Comparison of ENCODE assay signal across 22 cellular contexts in genomic region chr10:132183046-132183445, GRCh38. TPM values are rescaled to one million over a fixed set of nuclear protein-coding genes. Genes with fewer than 3 reads are reported as not detected.
DNase-seq lines count a peak whose midpoint lies in the region; ATAC-seq and TF ChIP-seq lines count a peak whose summit lies in the region.
"Had no signal": no experiment of that assay in that cellular context is flagged by ENCODE, and none has a peak within 500 bp of the region (broad histone marks: within the 10 kb centered on the region; RNA-seq: fewer than 3 reads in every experiment).

No MANE protein-coding gene starts in this region.

- H3K27ac Mint-ChIP-seq in glutamatergic neuron (ENCODE audit: unreplicated experiment), result no peak overlapping the region
- H3K27ac Mint-ChIP-seq: CD8-positive, alpha-beta memory T cell; naive B cell had no signal

- peaks cover 1% of the 10 kb centered on the region for H4K20me1 ChIP-seq in osteoblast (ENCODE audit: insufficient read depth, low read length)

- no peaks in the 10 kb centered on the region for H3K79me2 ChIP-seq in osteoblast (ENCODE audit: insufficient read depth, low read length)

- no peak overlapping the region for H3K4me3 Mint-ChIP-seq in glutamatergic neuron (ENCODE audit: unreplicated experiment)
- H3K4me3 Mint-ChIP-seq: CD8-positive, alpha-beta memory T cell; central memory CD8-positive, alpha-beta T cell; naive B cell had no signal

- no peak overlapping the region for H2AFZ ChIP-seq in osteoblast (ENCODE audit: low read length)

- H3K27me3 Mint-ChIP-seq in glutamatergic neuron (ENCODE audit: unreplicated experiment), result peaks cover 15% of the 10 kb centered on the region

- WGBS in right cardiac atrium, result 70% methylated on average over 8 of the region's 8 CpGs
- 46 to 59% methylated on average over 8 of the region's 8 CpGs for WGBS in thyroid gland, 2 donors

- H3K4me1 Mint-ChIP-seq in glutamatergic neuron (ENCODE audit: low read depth, unreplicated experiment), result peaks cover under 1% of the 10 kb centered on the region

- H3K9me3 ChIP-seq in right cardiac atrium (ENCODE audit: control insufficient read depth, low read length), result no peaks in the 10 kb centered on the region
- no peaks in the 10 kb centered on the region for H3K9me3 ChIP-seq in thyroid gland
- no peaks in the 10 kb centered on the region for H3K9me3 ChIP-seq in osteoblast (ENCODE audit: low read depth, low read length)
- H3K9me3 ChIP-seq: adrenal gland, HAP-1 had no signal

- DNase-seq in right cardiac atrium, result peak in 2 of 3 donors; percentile 4 to 62
- DNase-seq in Right ventricle myocardium inferior (ENCODE audit: missing footprints), result no peak
- peak; percentile 40 for DNase-seq in NCI-H345 treated with DMSO at 0.1 percent for 48 hours (lab: John Stamatoyannopoulos, UW; ENCODE audit: unreplicated experiment)
- peak; percentile 12 for DNase-seq in glutamatergic neuron
- peak; percentile 35 to 39 for DNase-seq in thyroid gland
- DNase-seq in osteoblast (ENCODE audit: insufficient read length, low spot score, missing footprints), result no peak
- DNase-seq: activated CD4-positive, alpha-beta T cell treated with anti-CD3 and anti-CD28 coated beads for 1 hour; activated effector memory CD4-positive, alpha-beta T cell treated with Interleukin-2 at 50 U/mL for 16 hours; CD8-positive, alpha-beta memory T cell; effector memory CD4-positive, alpha-beta T cell; Kasumi-1; mammary epithelial cell; naive B cell; NCI-H1436; NCI-H774; stimulated activated CD4-positive, alpha-beta T cell treated with anti-CD3 and anti-CD28 coated beads, Interleukin-4, amount 100 ng/mL, for 1 hour had no signal

- no peaks in the 10 kb centered on the region for H3K27me3 ChIP-seq in right cardiac atrium (ENCODE audit: control insufficient read depth, insufficient read depth)
- H3K27me3 ChIP-seq in thyroid gland, result peaks cover 7% of the 10 kb centered on the region
- H3K27me3 ChIP-seq in osteoblast (ENCODE audit: insufficient read depth, low read length), result peaks cover 43% of the 10 kb centered on the region

- no peak for ATAC-seq in right cardiac atrium
- no peak for ATAC-seq in Right ventricle myocardium inferior
- ATAC-seq in HG02588 (IDR thresholded peaks at IDR 0.05; ENCODE audit: unreplicated experiment), result no peak
- no peak for ATAC-seq in GM18868 (IDR thresholded peaks at IDR 0.05; ENCODE audit: unreplicated experiment)
- ATAC-seq: SK-N-SH treated with all-trans-retinoic acid at 6 μM for 48 hours had no signal

- TF ChIP-seq CTCF in glutamatergic neuron (IDR thresholded peaks at IDR 0.05; ENCODE audit: partially characterized antibody, unreplicated experiment) (no peak), thyroid gland (IDR thresholded peaks at IDR 0.05) (no peak), osteoblast (IDR thresholded peaks at IDR 0.05; ENCODE audit: extremely low read depth, low read depth, low read length) (no peak)

- intact Hi-C loops in right cardiac atrium (cut with DNase I), result no loop called here
- intact Hi-C loops in Right ventricle myocardium inferior (cut with DNase I), result no loop called here
- intact Hi-C loops in thyroid gland (cut with DNase I), result no loop called here

- H3K27ac ChIP-seq in right cardiac atrium (ENCODE audit: low read length) (no peak overlapping the region), thyroid gland (no peak overlapping the region), osteoblast (ENCODE audit: low read depth, low read length) (no peak overlapping the region)
- H3K27ac ChIP-seq: adrenal gland had no signal

- H3K4me2 ChIP-seq in osteoblast (ENCODE audit: insufficient read depth, low read length), result no peak overlapping the region

- H3K4me3 ChIP-seq in right cardiac atrium (ENCODE audit: low read length) (no peak overlapping the region), thyroid gland (replicated peaks in 1 of 3) (no peak overlapping the region), osteoblast (ENCODE audit: insufficient read depth, low read length) (no peak overlapping the region)
- H3K4me3 ChIP-seq: adrenal gland, HAP-1 had no signal

- TF ChIP-seq POLR2A in thyroid gland (IDR thresholded peaks at IDR 0.05), result no peak

- H3K36me3 Mint-ChIP-seq in glutamatergic neuron (ENCODE audit: unreplicated experiment), result no peaks in the 10 kb centered on the region
- H3K36me3 Mint-ChIP-seq: CD8-positive, alpha-beta memory T cell; naive B cell had no signal

- H3K4me1 ChIP-seq in right cardiac atrium (ENCODE audit: control insufficient read depth, insufficient read depth, low read length) (peaks cover 7% of the 10 kb centered on the region), thyroid gland (peaks cover 10 to 26% of the 10 kb centered on the region in 2 donors), osteoblast (ENCODE audit: insufficient read depth, low read length) (no peaks in the 10 kb centered on the region)
- H3K4me1 ChIP-seq: HAP-1 had no signal

- H3K9me3 Mint-ChIP-seq in glutamatergic neuron (ENCODE audit: unreplicated experiment), result peaks cover 7% of the 10 kb centered on the region
- H3K9me3 Mint-ChIP-seq: CD8-positive, alpha-beta memory T cell; central memory CD8-positive, alpha-beta T cell had no signal

- no peaks in the 10 kb centered on the region for H3K36me3 ChIP-seq in thyroid gland
- H3K36me3 ChIP-seq in osteoblast (ENCODE audit: insufficient read depth, low read length), result no peaks in the 10 kb centered on the region
- H3K36me3 ChIP-seq: adrenal gland, HAP-1 had no signal

RNA-seq across cellular contexts. Expression of gene DPYSL4, which starts 3.7 kb away (rescaled TPM):
- total RNA-seq in right cardiac atrium (10 to 100 TPM in 1 of 4 donors, 1 to 10 TPM in 3; 1.9 to 13.8 (median 5.6) TPM), Right ventricle myocardium inferior (24.9 TPM), glutamatergic neuron (ENCODE audit: unreplicated experiment) (402 TPM), thyroid gland (1 to 10 TPM in 1 of 4 donors, under 1 TPM in 3; 0.54 to 1.5 (median 0.81) TPM), osteoblast (0.72 and 2.4 TPM in 2 replicates)
- 11.0 TPM for polyA plus RNA-seq in right cardiac atrium
- polyA plus RNA-seq: CD8-positive, alpha-beta memory T cell had no signal

Comparison
In these comparisons a context has a peak if more than half of its experiments do, and no peak if none do; other contexts are left out.
1. DNase-seq: peak in right cardiac atrium (2 of 3), NCI-H345 treated with DMSO at 0.1 percent for 48 hours (single experiment), glutamatergic neuron (single experiment) and thyroid gland (2 of 2); none in Right ventricle myocardium inferior (single experiment) and osteoblast (single experiment).
2. RNA of gene DPYSL4, which starts 3.7 kb away (total RNA-seq): 402 TPM in glutamatergic neuron (single experiment); 24.9 TPM in Right ventricle myocardium inferior (single experiment), 1.9 to 13.8 TPM in right cardiac atrium, 0.54 to 1.5 TPM in thyroid gland and 0.72 to 2.4 TPM in osteoblast; every median in the first group is over 10 times any median in the second.